ENCODE assay signal across 8 cellular contexts in genomic region chr1:218521414-218522169, GRCh38.
DNase-seq lines count a peak whose midpoint lies in the region; ATAC-seq, FAIRE-seq and TF ChIP-seq lines count a peak whose summit lies in the region.

No MANE protein-coding gene starts in this region.

- H3K79me2 ChIP-seq in KMS-11 (ENCODE audit: insufficient read depth, low read depth) (no peaks in the 10 kb centered on the region), SU-DHL-6 (ENCODE audit: insufficient read depth, low read length) (no peaks in the 10 kb centered on the region)

- peaks cover 5% of the 10 kb centered on the region for H3K27me3 Mint-ChIP-seq in CD4-positive, alpha-beta T cell
- H3K27me3 Mint-ChIP-seq in dendritic cell treated with granulocyte-macrophage colony-stimulating factor and Interleukin-4, amounts not matched to agents 40 ng/mL and 50 ng/mL, for 4 days: peaks cover 27% of the 10 kb centered on the region
- no peaks in the 10 kb centered on the region for H3K27me3 Mint-ChIP-seq in mesothelial cell of epicardium (ENCODE audit: low read depth)

- H3K27me3 ChIP-seq in CD4-positive, alpha-beta T cell (ENCODE audit: control insufficient read depth, insufficient read depth, low read length): no peaks in the 10 kb centered on the region
- no peaks in the 10 kb centered on the region for H3K27me3 ChIP-seq in KMS-11 (ENCODE audit: insufficient read depth, low read depth)
- H3K27me3 ChIP-seq in SU-DHL-6 (ENCODE audit: low read length): no peaks in the 10 kb centered on the region

- H4K20me1 ChIP-seq in KMS-11 (ENCODE audit: insufficient read depth): no peaks in the 10 kb centered on the region
- no peaks in the 10 kb centered on the region for H4K20me1 ChIP-seq in SU-DHL-6 (ENCODE audit: low read depth, low read length)

- H3K4me3 ChIP-seq in KMS-11 (IDR thresholded peaks at IDR 0.05; ENCODE audit: insufficient read depth, low read depth, low read length): no peak overlapping the region
- no peak overlapping the region for H3K4me3 ChIP-seq in SU-DHL-6 (ENCODE audit: insufficient read depth, low read length, poor library complexity, severe bottlenecking)

- H3K36me3 ChIP-seq in KMS-11 (ENCODE audit: insufficient read depth) (no peaks in the 10 kb centered on the region), SU-DHL-6 (ENCODE audit: low read length) (no peaks in the 10 kb centered on the region)

- no peak for ATAC-seq in CD4-positive, alpha-beta T cell (ENCODE audit: poor library complexity)
- ATAC-seq in GM19043 (IDR thresholded peaks at IDR 0.05; ENCODE audit: low read depth, unreplicated experiment): peak; percentile 64

- H2AFZ ChIP-seq in KMS-11 (ENCODE audit: low read depth): 0 out of 2 replicates have a peak overlapping the region, but pooled peaks have one; percentile 5
- H2AFZ ChIP-seq in SU-DHL-6 (ENCODE audit: low read depth, low read length, severe bottlenecking): no peak overlapping the region

- no peaks in the 10 kb centered on the region for H3K36me3 Mint-ChIP-seq in CD4-positive, alpha-beta T cell (ENCODE audit: low read depth)
- H3K36me3 Mint-ChIP-seq in dendritic cell treated with granulocyte-macrophage colony-stimulating factor and Interleukin-4, amounts not matched to agents 40 ng/mL and 50 ng/mL, for 4 days (ENCODE audit: low read depth): no peaks in the 10 kb centered on the region
- no peaks in the 10 kb centered on the region for H3K36me3 Mint-ChIP-seq in mesothelial cell of epicardium

- peak; percentile 58 for TF ChIP-seq CTCF in CD4-positive, alpha-beta T cell (IDR thresholded peaks at IDR 0.05)
- TF ChIP-seq CTCF in KMS-11 (conservative IDR thresholded peaks at IDR 0.05; ENCODE audit: low read depth, low read length) (peak; percentile 98), SU-DHL-6 (IDR thresholded peaks at IDR 0.05; ENCODE audit: insufficient read depth, low read length, poor library complexity, severe bottlenecking) (peak; percentile 63), mesothelial cell of epicardium (IDR thresholded peaks at IDR 0.05; ENCODE audit: unreplicated experiment) (peak; percentile 63)

- CTCF ChIA-PET in CD4-positive, alpha-beta T cell (lab: Charles Lee): interaction anchor here (1.7 kb wide), 1 partner anchor 8 kb away, joined by 3 read pairs; no protein-coding TSS in a partner anchor

- H3K9ac ChIP-seq in KMS-11 (no peak overlapping the region), SU-DHL-6 (ENCODE audit: low read length) (no peak overlapping the region)

- no peak overlapping the region for H3K4me3 Mint-ChIP-seq in CD4-positive, alpha-beta T cell
- H3K4me3 Mint-ChIP-seq in dendritic cell treated with granulocyte-macrophage colony-stimulating factor and Interleukin-4, amounts not matched to agents 40 ng/mL and 50 ng/mL, for 4 days: no peak overlapping the region
- no peak overlapping the region for H3K4me3 Mint-ChIP-seq in mesothelial cell of epicardium

- H3K27ac ChIP-seq in CD4-positive, alpha-beta T cell (ENCODE audit: low read depth, low read length): no peak overlapping the region
- H3K27ac ChIP-seq in KMS-11 (no peak overlapping the region), SU-DHL-6 (ENCODE audit: low read depth, low read length) (no peak overlapping the region)

- H3K9me3 Mint-ChIP-seq in CD4-positive, alpha-beta T cell: no peaks in the 10 kb centered on the region
- H3K9me3 Mint-ChIP-seq in dendritic cell treated with granulocyte-macrophage colony-stimulating factor and Interleukin-4, amounts not matched to agents 40 ng/mL and 50 ng/mL, for 4 days: no peaks in the 10 kb centered on the region
- H3K9me3 Mint-ChIP-seq in mesothelial cell of epicardium: no peaks in the 10 kb centered on the region

- H3K27ac Mint-ChIP-seq in CD4-positive, alpha-beta T cell: no peak overlapping the region
- peak overlapping the region; percentile 51 for H3K27ac Mint-ChIP-seq in dendritic cell treated with granulocyte-macrophage colony-stimulating factor and Interleukin-4, amounts not matched to agents 40 ng/mL and 50 ng/mL, for 4 days
- no peak overlapping the region for H3K27ac Mint-ChIP-seq in mesothelial cell of epicardium

- H3K9me2 ChIP-seq in SU-DHL-6 (replicated peaks; ENCODE audit: insufficient read depth, low read length): no peaks in the 10 kb centered on the region

- no peak overlapping the region for H3K4me2 ChIP-seq in KMS-11
- no peak overlapping the region for H3K4me2 ChIP-seq in SU-DHL-6 (ENCODE audit: low read depth, low read length, poor library complexity, severe bottlenecking)

- H3F3A ChIP-seq in SU-DHL-6 (ENCODE audit: insufficient read depth): no peaks in the 10 kb centered on the region

- H3K4me1 Mint-ChIP-seq in CD4-positive, alpha-beta T cell (ENCODE audit: low read depth): no peaks in the 10 kb centered on the region
- peaks cover 25% of the 10 kb centered on the region for H3K4me1 Mint-ChIP-seq in dendritic cell treated with granulocyte-macrophage colony-stimulating factor and Interleukin-4, amounts not matched to agents 40 ng/mL and 50 ng/mL, for 4 days (ENCODE audit: low read depth)
- peaks cover 52% of the 10 kb centered on the region for H3K4me1 Mint-ChIP-seq in mesothelial cell of epicardium

- POLR2A ChIA-PET in CD4-positive, alpha-beta T cell (lab: Charles Lee): no interaction called here

- H3K4me1 ChIP-seq in KMS-11 (ENCODE audit: low read depth, poor library complexity, severe bottlenecking): peaks cover 10% of the 10 kb centered on the region

- no peak for FAIRE-seq in urothelium cell line (lab: Jason Lieb, UNC)

- H3K9me3 ChIP-seq in CD4-positive, alpha-beta T cell (ENCODE audit: control insufficient read depth, low read length): no peaks in the 10 kb centered on the region
- H3K9me3 ChIP-seq in SU-DHL-6 (ENCODE audit: insufficient read depth, low read length): no peaks in the 10 kb centered on the region

- intact Hi-C loops in CD4-positive, alpha-beta T cell (cut with DNase I, micrococcal nuclease): loop anchor here (5.0 to 10.0 kb wide), 2 partner anchors 187 to 194 kb away; no protein-coding TSS in a partner anchor
- intact Hi-C loops in dendritic cell treated with granulocyte-macrophage colony-stimulating factor and Interleukin-4, amounts not matched to agents 40 ng/mL and 50 ng/mL, for 4 days (cut with micrococcal nuclease): loop anchor here (1.0 to 10.0 kb wide), 4 partner anchors 159 to 1053 kb away; no protein-coding TSS in a partner anchor

- DNase-seq in CD4-positive, alpha-beta T cell: peak in 1 of 10 experiments; percentile 2
- DNase-seq in mesothelial cell of epicardium (ENCODE audit: low spot score in 2 of 2, unreplicated experiment in 2 of 2) (no peak), urothelium cell line (ENCODE audit: low spot score) (peak; percentile 31)
- no peak for DNase-seq in effector CD8-positive, alpha-beta T cell (lab: John Stamatoyannopoulos, UW)
